8 cellular contexts compared by ENCODE assay signal in the genomic region with DNA sequence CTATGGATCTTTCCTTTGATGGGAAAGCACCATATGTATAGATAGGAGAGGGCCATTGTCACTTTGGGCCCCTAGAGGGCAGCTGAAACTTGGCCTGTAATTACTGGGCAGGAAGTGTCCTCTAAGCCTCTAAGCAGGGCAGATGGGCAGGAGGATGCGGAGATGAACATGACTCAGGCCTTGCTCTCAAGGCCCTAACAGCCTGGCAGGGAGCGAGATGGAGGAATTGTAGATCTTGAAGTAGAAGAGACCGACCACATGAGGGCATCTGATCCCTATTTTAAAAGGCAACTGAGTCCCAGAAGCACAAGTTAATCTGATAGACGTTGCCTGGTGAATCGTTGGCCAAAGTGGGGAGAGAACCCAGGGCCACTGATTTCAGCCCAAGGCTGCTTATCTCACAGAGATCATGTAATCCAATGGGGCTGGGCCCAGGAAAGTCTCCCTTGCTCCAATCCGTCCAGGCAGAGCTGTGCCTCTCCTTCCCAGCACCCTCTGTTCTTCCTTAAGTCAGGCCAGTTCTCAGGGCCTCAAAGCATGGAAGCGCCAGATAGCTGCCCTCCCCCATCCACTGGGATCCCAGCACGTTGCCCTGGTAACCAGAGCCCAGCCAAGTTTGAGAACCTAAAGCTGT. TPM values are rescaled to one million over a fixed set of nuclear protein-coding genes. Genes with fewer than 3 reads are reported as not detected.
DNase-seq lines count a peak whose midpoint lies in the region; ATAC-seq, FAIRE-seq and TF ChIP-seq lines count a peak whose summit lies in the region.

No MANE protein-coding gene starts in this region.

- H3K27ac ChIP-seq in DOHH2 (ENCODE audit: low read depth, low read length) = no peak overlapping the region

- FAIRE-seq in A204.1 (lab: Jason Lieb, UNC) = peak; percentile 87

- H3K36me3 Mint-ChIP-seq in natural killer cell treated with Interleukin-12 subunit alpha and Interleukin-12 subunit beta and Interleukin-15 and Interleukin-18, amount 100 ng/mL, for 72 hours = no peaks in the 10 kb centered on the region

- no peaks in the 10 kb centered on the region for H3K4me1 ChIP-seq in DOHH2 (ENCODE audit: control insufficient read depth, low read length)

- no peaks in the 10 kb centered on the region for H3K79me2 ChIP-seq in DOHH2 (ENCODE audit: control insufficient read depth, low read length)

- no peaks in the 10 kb centered on the region for H3K9me3 Mint-ChIP-seq in natural killer cell treated with Interleukin-12 subunit alpha and Interleukin-12 subunit beta and Interleukin-15 and Interleukin-18, amount 100 ng/mL, for 72 hours

- H3K9me2 ChIP-seq in DOHH2 (replicated peaks; ENCODE audit: control insufficient read depth, low read length) = no peaks in the 10 kb centered on the region

- no peaks in the 10 kb centered on the region for H3K9me3 ChIP-seq in DOHH2 (ENCODE audit: control insufficient read depth, insufficient read depth, low read length)

- H3K27me3 ChIP-seq in DOHH2 (ENCODE audit: control insufficient read depth, low read length) = peaks cover 1% of the 10 kb centered on the region; the same call in 1 of the 2 replicates

- no peak overlapping the region for H3K27ac Mint-ChIP-seq in natural killer cell treated with Interleukin-12 subunit alpha and Interleukin-12 subunit beta and Interleukin-15 and Interleukin-18, amount 100 ng/mL, for 72 hours

- H3K4me3 Mint-ChIP-seq in natural killer cell treated with Interleukin-12 subunit alpha and Interleukin-12 subunit beta and Interleukin-15 and Interleukin-18, amount 100 ng/mL, for 72 hours = no peak overlapping the region

- H3K27me3 Mint-ChIP-seq in natural killer cell treated with Interleukin-12 subunit alpha and Interleukin-12 subunit beta and Interleukin-15 and Interleukin-18, amount 100 ng/mL, for 72 hours = peaks cover 0 to 2% of the 10 kb centered on the region in 2 donors

- H4K20me1 ChIP-seq in DOHH2 (ENCODE audit: control insufficient read depth, insufficient read depth, low read depth, low read length) = no peaks in the 10 kb centered on the region

- no peaks in the 10 kb centered on the region for H3F3A ChIP-seq in DOHH2 (ENCODE audit: control insufficient read depth, insufficient read depth)

- H3K4me1 Mint-ChIP-seq in natural killer cell treated with Interleukin-12 subunit alpha and Interleukin-12 subunit beta and Interleukin-15 and Interleukin-18, amount 100 ng/mL, for 72 hours (ENCODE audit: low read depth in 2 of 2) = peaks cover 5 to 7% of the 10 kb centered on the region in 2 donors

- no peak overlapping the region for H3K4me2 ChIP-seq in DOHH2 (ENCODE audit: low read length)

- peak; percentile 78 for ATAC-seq in esophagus mucosa
- ATAC-seq in natural killer cell treated with Interleukin-12 subunit alpha and Interleukin-12 subunit beta and Interleukin-15 and Interleukin-18, amount 100 ng/mL, for 72 hours = peak; percentile 68 to 81
- ATAC-seq in GM18909 (IDR thresholded peaks at IDR 0.05; ENCODE audit: poor library complexity, unreplicated experiment) = no peak

- H3K4me3 ChIP-seq in DOHH2 (ENCODE audit: low read length) = no peak overlapping the region
- H3K4me3 ChIP-seq in WI38 (ENCODE audit: low read depth, low read length) = no peak overlapping the region

- peak; percentile 23 for DNase-seq in NCI-H1092 (lab: John Stamatoyannopoulos, UW)
- DNase-seq in natural killer cell treated with Interleukin-12 subunit alpha and Interleukin-12 subunit beta and Interleukin-15 and Interleukin-18, amount 100 ng/mL, for 72 hours (ENCODE audit: low spot score) = no peak
- no peak for DNase-seq in middle frontal gyrus (ENCODE audit: extremely low spot score, low spot score)

- no peaks in the 10 kb centered on the region for H3K36me3 ChIP-seq in DOHH2 (ENCODE audit: control insufficient read depth, low read length)

- TF ChIP-seq CTCF in DOHH2 (IDR thresholded peaks at IDR 0.05; ENCODE audit: low read depth, low read length, poor library complexity, severe bottlenecking) = peak; percentile 59
- peak; percentile 30; the same call in 1 of the 2 replicates for TF ChIP-seq CTCF in WI38 (IDR thresholded peaks at IDR 0.05; ENCODE audit: low read depth, low read length)

RNA-seq across cellular contexts. Expression of a gene that starts 2.5 kb away (rescaled TPM):
- 0.24 TPM for total RNA-seq in esophagus mucosa
- under 1 TPM; 0.14 to 0.25 TPM for total RNA-seq in natural killer cell treated with Interleukin-12 subunit alpha and Interleukin-12 subunit beta and Interleukin-15 and Interleukin-18, amount 100 ng/mL, for 72 hours

RNA-seq across cellular contexts. Expression of a gene that starts 19.8 kb away (rescaled TPM):
- total RNA-seq in esophagus mucosa = 10.6 TPM
- 100 to 1,000 TPM in 1 of 2 donors, 10 to 100 TPM in 1; 34.7 to 115 TPM for total RNA-seq in natural killer cell treated with Interleukin-12 subunit alpha and Interleukin-12 subunit beta and Interleukin-15 and Interleukin-18, amount 100 ng/mL, for 72 hours

RNA-seq across cellular contexts. Expression of a gene that starts 31.9 kb away (rescaled TPM):
- total RNA-seq in esophagus mucosa = 0.60 TPM
- 1 to 10 TPM; 1.5 to 1.7 TPM for total RNA-seq in natural killer cell treated with Interleukin-12 subunit alpha and Interleukin-12 subunit beta and Interleukin-15 and Interleukin-18, amount 100 ng/mL, for 72 hours

RNA-seq across cellular contexts. Expression of a gene that starts 40.1 kb away (rescaled TPM):
- 1.00 TPM for total RNA-seq in esophagus mucosa
- total RNA-seq in natural killer cell treated with Interleukin-12 subunit alpha and Interleukin-12 subunit beta and Interleukin-15 and Interleukin-18, amount 100 ng/mL, for 72 hours = 1 to 10 TPM in 1 of 2 donors, under 1 TPM in 1; 0.40 to 3.2 TPM
